1 cellular context compared by ENCODE assay signal in genomic region chr6:118965354-118965753, GRCh38.
TF ChIP-seq lines count a peak whose summit lies in the region.

No MANE protein-coding gene starts in this region.

TF ChIP-seq in HepG2, 621 proteins besides CTCF, POLR2A, EP300 and RAD21:
- TF ChIP-seq TCF12 (IDR thresholded peaks at IDR 0.05) (no peak), TCF12 (CRISPR knock-in tag; IDR thresholded peaks at IDR 0.05) (no peak), ZNF124 (CRISPR knock-in tag; IDR thresholded peaks at IDR 0.05) (no peak)
